Comparison of ENCODE assay signal across 15 cellular contexts in the genomic region with DNA sequence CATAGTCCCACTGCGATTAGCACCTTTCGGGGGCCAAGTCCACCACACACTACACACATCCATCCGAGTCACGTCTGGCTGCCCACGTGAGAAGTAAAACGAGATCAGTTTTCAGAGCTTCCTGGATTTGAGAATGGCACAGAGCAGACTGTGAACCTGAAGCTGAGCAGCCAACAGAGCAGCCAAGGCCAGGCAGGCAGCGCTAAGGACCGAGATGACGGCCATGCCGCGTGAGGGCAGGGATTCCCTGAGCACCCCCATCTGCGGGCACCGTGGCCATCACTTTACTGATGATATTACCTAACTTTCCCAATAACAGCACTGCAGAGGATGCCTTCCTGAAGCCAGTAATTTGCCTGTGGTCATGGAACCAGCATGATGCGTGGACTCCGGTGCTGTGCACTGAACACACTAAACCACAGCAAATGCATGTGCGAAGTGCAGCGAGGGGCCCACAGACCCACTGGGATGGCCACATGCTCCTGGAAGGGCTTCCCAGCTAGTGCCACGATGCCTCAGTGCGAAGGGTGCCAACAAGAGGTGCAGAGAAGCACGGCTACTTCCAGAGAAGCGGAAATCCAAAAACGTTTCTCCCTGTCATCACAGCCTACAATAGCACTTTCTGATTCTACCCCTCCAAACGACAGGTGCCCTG.
"Had no signal": no experiment of that assay in that cellular context is flagged by ENCODE, and none has a peak within 500 bp of the region (broad histone marks: within the 10 kb centered on the region; RNA-seq: fewer than 3 reads in every experiment).

No MANE protein-coding gene starts in this region.

- FAIRE-seq: urothelium cell line had no signal

- H3K4me3 Mint-ChIP-seq: activated CD4-positive, alpha-beta memory T cell treated with anti-CD3 and anti-CD28 coated beads, Interleukin-2, amount 10 ng/mL, durations not matched to agents 7 days and 5 days; naive thymus-derived CD4-positive, alpha-beta T cell had no signal

- H3K27me3 Mint-ChIP-seq: activated CD4-positive, alpha-beta memory T cell treated with anti-CD3 and anti-CD28 coated beads, Interleukin-2, amount 10 ng/mL, durations not matched to agents 7 days and 5 days; naive thymus-derived CD4-positive, alpha-beta T cell had no signal

- DNase-seq: activated CD4-positive, alpha-beta memory T cell treated with anti-CD3 and anti-CD28 coated beads, Interleukin-2, amount 10 ng/mL, durations not matched to agents 7 days and 5 days; activated CD4-positive, CD25-positive, alpha-beta regulatory T cell treated with anti-CD3 and anti-CD28 coated beads, Interleukin-2, amount 50 U/mL, for 72 hours; activated CD8-positive, alpha-beta memory T cell treated with anti-CD3 and anti-CD28 coated beads, Interleukin-2, amount 50 U/mL, for 48 hours; activated naive CD4-positive, alpha-beta T cell treated with anti-CD3 and anti-CD28 coated beads, Interleukin-2, amount 50 U/mL, for 16 hours; central memory CD4-positive, alpha-beta T cell; cortex of kidney; effector memory CD4-positive, alpha-beta T cell; naive thymus-derived CD4-positive, alpha-beta T cell; stimulated activated CD4-positive, alpha-beta T cell treated with anti-CD3 and anti-CD28 coated beads, Interleukin-4, amount 100 ng/mL, for 24 hours; stomach had no signal

- H3K27me3 ChIP-seq: stomach had no signal

- ATAC-seq: naive thymus-derived CD4-positive, alpha-beta T cell; SK-N-SH treated with all-trans-retinoic acid at 6 μM for 48 hours had no signal

- H3K36me3 ChIP-seq: thoracic aorta had no signal

- H3K27ac Mint-ChIP-seq: activated CD4-positive, alpha-beta memory T cell treated with anti-CD3 and anti-CD28 coated beads, Interleukin-2, amount 10 ng/mL, durations not matched to agents 7 days and 5 days had no signal

- H3K4me3 ChIP-seq: lung, stomach, thoracic aorta had no signal

- H3K27ac ChIP-seq: epithelial cell of prostate, stomach, thoracic aorta had no signal

- H3K9me3 Mint-ChIP-seq: activated CD4-positive, alpha-beta memory T cell treated with anti-CD3 and anti-CD28 coated beads, Interleukin-2, amount 10 ng/mL, durations not matched to agents 7 days and 5 days; naive thymus-derived CD4-positive, alpha-beta T cell had no signal

- H3K9me3 ChIP-seq: stomach, thoracic aorta had no signal
